In genomic region chr1:205396972-205397616, GRCh38 we compare ENCODE assay signal across 1 cellular context.
TF ChIP-seq lines count a peak whose summit lies in the region.

No MANE protein-coding gene starts in this region.

TF ChIP-seq in HepG2, 621 proteins besides CTCF, POLR2A, EP300 and RAD21 (continues in another document):
- TF ChIP-seq ZNF614 (CRISPR knock-in tag; IDR thresholded peaks at IDR 0.05; ENCODE audit: borderline replicate concordance): 0 out of 2 replicates have a peak, but pooled peaks have one; percentile 15
- TF ChIP-seq ZC3H4 (CRISPR knock-in tag; IDR thresholded peaks at IDR 0.05; ENCODE audit: borderline replicate concordance): no peak
- peak; percentile 64; the same call in 1 of the 2 replicates for TF ChIP-seq ZNF362 (CRISPR knock-in tag; IDR thresholded peaks at IDR 0.05; ENCODE audit: borderline replicate concordance)
- no peak for TF ChIP-seq ELF3 (CRISPR knock-in tag; IDR thresholded peaks at IDR 0.05)
- no peak for TF ChIP-seq CBX2 (IDR thresholded peaks at IDR 0.05; ENCODE audit: low read depth, low read length)
- TF ChIP-seq CBX2 (CRISPR knock-in tag; IDR thresholded peaks at IDR 0.05; ENCODE audit: low read depth): no peak
- no peak for TF ChIP-seq TCF7 (IDR thresholded peaks at IDR 0.05; ENCODE audit: low read depth)
- TF ChIP-seq ZNF660 (CRISPR knock-in tag; IDR thresholded peaks at IDR 0.05; ENCODE audit: borderline replicate concordance, low read depth): no peak
- TF ChIP-seq NFE2L1 (CRISPR knock-in tag; IDR thresholded peaks at IDR 0.05; ENCODE audit: borderline replicate concordance): no peak
- no peak for TF ChIP-seq RARA (CRISPR knock-in tag; IDR thresholded peaks at IDR 0.05)
- no peak for TF ChIP-seq EED (CRISPR knock-in tag; IDR thresholded peaks at IDR 0.05)
- 0 out of 2 replicates have a peak, but pooled peaks have one; percentile 9 for TF ChIP-seq ARID5B (CRISPR knock-in tag; IDR thresholded peaks at IDR 0.05)
- TF ChIP-seq ZNF12 (CRISPR knock-in tag; IDR thresholded peaks at IDR 0.05): no peak
- TF ChIP-seq SMC3 (IDR thresholded peaks at IDR 0.05; ENCODE audit: low read length): peak; percentile 95
- peak; percentile 32; the same call in 1 of the 2 replicates for TF ChIP-seq ARID3A (IDR thresholded peaks at IDR 0.05; ENCODE audit: low read depth, low read length)
- TF ChIP-seq ZNF230 (CRISPR knock-in tag; IDR thresholded peaks at IDR 0.05): no peak
- TF ChIP-seq CREB1 (IDR thresholded peaks at IDR 0.05): no peak
- TF ChIP-seq CREB1 (CRISPR knock-in tag; IDR thresholded peaks at IDR 0.05): no peak
- TF ChIP-seq ZXDC (CRISPR knock-in tag; IDR thresholded peaks at IDR 0.05): no peak
- TF ChIP-seq RORA (CRISPR knock-in tag; IDR thresholded peaks at IDR 0.05): no peak
- TF ChIP-seq EHMT2 (IDR thresholded peaks at IDR 0.05; ENCODE audit: borderline replicate concordance, low read depth, low read length): no peak
- no peak for TF ChIP-seq ELK4 (CRISPR knock-in tag; IDR thresholded peaks at IDR 0.05; ENCODE audit: borderline replicate concordance)
- no peak for TF ChIP-seq HNRNPL (IDR thresholded peaks at IDR 0.05; ENCODE audit: low read depth, low read length)
- no peak for TF ChIP-seq FOXA1 (IDR thresholded peaks at IDR 0.05)
- no peak for TF ChIP-seq FOXA1 (CRISPR knock-in tag; IDR thresholded peaks at IDR 0.05)
- TF ChIP-seq ZNF446 (CRISPR knock-in tag; IDR thresholded peaks at IDR 0.05): no peak
- TF ChIP-seq SP5 (CRISPR knock-in tag; IDR thresholded peaks at IDR 0.05; ENCODE audit: borderline replicate concordance, low read depth): no peak
- no peak for TF ChIP-seq MTA1 (CRISPR knock-in tag; IDR thresholded peaks at IDR 0.05; ENCODE audit: borderline replicate concordance)
- TF ChIP-seq ZNF331 (CRISPR knock-in tag; IDR thresholded peaks at IDR 0.05): no peak
- no peak for TF ChIP-seq SKI (IDR thresholded peaks at IDR 0.05; ENCODE audit: partially characterized antibody)
- TF ChIP-seq HNF4G (IDR thresholded peaks at IDR 0.05; ENCODE audit: borderline replicate concordance, low read depth, low read length): no peak
- no peak for TF ChIP-seq HNF4G (CRISPR knock-in tag; IDR thresholded peaks at IDR 0.05; ENCODE audit: borderline replicate concordance, low read depth)
- TF ChIP-seq ZNF530 (CRISPR knock-in tag; IDR thresholded peaks at IDR 0.05; ENCODE audit: low read depth): no peak
- TF ChIP-seq ZNF317 (CRISPR knock-in tag; IDR thresholded peaks at IDR 0.05): no peak
- TF ChIP-seq TGIF2 (CRISPR knock-in tag; IDR thresholded peaks at IDR 0.05): no peak
- TF ChIP-seq ZNF713 (CRISPR knock-in tag; IDR thresholded peaks at IDR 0.05): no peak
- TF ChIP-seq FOXK1 (CRISPR knock-in tag; IDR thresholded peaks at IDR 0.05; ENCODE audit: borderline replicate concordance, low read depth): no peak
- TF ChIP-seq ZNF879 (CRISPR knock-in tag; IDR thresholded peaks at IDR 0.05): no peak
- 0 out of 2 replicates have a peak, but pooled peaks have one; percentile 38 for TF ChIP-seq CEBPB (IDR thresholded peaks at IDR 0.05; ENCODE audit: borderline replicate concordance, low read depth, low read length)
- peak; percentile 95 for TF ChIP-seq STAG1 (CRISPR knock-in tag; IDR thresholded peaks at IDR 0.05)
- TF ChIP-seq AFF4 (CRISPR knock-in tag; IDR thresholded peaks at IDR 0.05): no peak
- TF ChIP-seq ZNF747 (CRISPR knock-in tag; IDR thresholded peaks at IDR 0.05; ENCODE audit: borderline replicate concordance): no peak
- TF ChIP-seq DZIP1 (CRISPR knock-in tag; IDR thresholded peaks at IDR 0.05): no peak
- TF ChIP-seq NONO (IDR thresholded peaks at IDR 0.05): no peak
- no peak for TF ChIP-seq NONO (CRISPR knock-in tag; conservative IDR thresholded peaks at IDR 0.05)
- TF ChIP-seq MBNL3 (CRISPR knock-in tag; conservative IDR thresholded peaks at IDR 0.05): no peak
- TF ChIP-seq TFDP2 (CRISPR knock-in tag; IDR thresholded peaks at IDR 0.05): peak; percentile 43; the same call in 1 of the 2 replicates
- no peak for TF ChIP-seq RBAK (CRISPR knock-in tag; IDR thresholded peaks at IDR 0.05)
- TF ChIP-seq PHB2 (IDR thresholded peaks at IDR 0.05; ENCODE audit: partially characterized antibody): no peak
- TF ChIP-seq XRCC5 (optimal IDR thresholded peaks at IDR 0.05; ENCODE audit: low read length): peak; percentile 19
- TF ChIP-seq NFRKB (IDR thresholded peaks at IDR 0.05): no peak
